Comparison of ENCODE assay signal across 8 cellular contexts in genomic region chr18:48866028-48866733, GRCh38.
A peak's percentile ranks its signal among the peaks of the same experiment; 100 is the strongest.
DNase-seq lines count a peak whose midpoint lies in the region; ATAC-seq and TF ChIP-seq lines count a peak whose summit lies in the region.

No MANE protein-coding gene starts in this region.

- H3K27me3 Mint-ChIP-seq in natural killer cell treated with Interleukin-12 subunit alpha and Interleukin-12 subunit beta and Interleukin-15 and Interleukin-18, amount 100 ng/mL, for 72 hours, result no peaks in the 10 kb centered on the region
- H3K27me3 Mint-ChIP-seq in CD4-positive, alpha-beta memory T cell, result no peaks in the 10 kb centered on the region

- H3K9ac ChIP-seq in mammary epithelial cell (ENCODE audit: insufficient read depth, low read length), result no peak overlapping the region

- no peaks in the 10 kb centered on the region for H3K9me3 ChIP-seq in right lobe of liver
- H3K9me3 ChIP-seq in CD4-positive, alpha-beta memory T cell (ENCODE audit: control insufficient read depth in 1 of 2, low read length in 2 of 2), result no peaks in the 10 kb centered on the region
- no peaks in the 10 kb centered on the region for H3K9me3 ChIP-seq in mammary epithelial cell (replicated peaks; ENCODE audit: insufficient read depth, low read length)

- no CpG with 5 or more reads among the region's 7 CpGs for WGBS in right lobe of liver (ENCODE audit: insufficient coverage, low coverage, low lambda C conversion rate, missing lambda C conversion rate)
- WGBS in mammary epithelial cell (ENCODE audit: low coverage, missing lambda C conversion rate), result 29% methylated on average over 6 of the region's 7 CpGs

- no peaks in the 10 kb centered on the region for H3K79me2 ChIP-seq in mammary epithelial cell (ENCODE audit: insufficient read depth, low read length)

- dilution Hi-C loops in mammary epithelial cell (cut with HindIII; ENCODE audit: low sequenced_read_pairs), result no loop called here

- no peak overlapping the region for H2AFZ ChIP-seq in mammary epithelial cell (ENCODE audit: low read depth, low read length)

- H3K36me3 ChIP-seq in right lobe of liver (peaks cover 0 to 6% (median 0%) of the 10 kb centered on the region in 4 donors), mammary epithelial cell (ENCODE audit: insufficient read depth, low read length) (no peaks in the 10 kb centered on the region)
- no peaks in the 10 kb centered on the region for H3K36me3 ChIP-seq in CD4-positive, alpha-beta memory T cell (ENCODE audit: insufficient read depth, low read length)

- H3K9me3 Mint-ChIP-seq in natural killer cell treated with Interleukin-12 subunit alpha and Interleukin-12 subunit beta and Interleukin-15 and Interleukin-18, amount 100 ng/mL, for 72 hours, result no peaks in the 10 kb centered on the region
- H3K9me3 Mint-ChIP-seq in CD4-positive, alpha-beta memory T cell, result peaks cover 0 to 3% (median 0%) of the 10 kb centered on the region in 8 donors

- no peak for TF ChIP-seq CTCF in cardiac fibroblast (IDR thresholded peaks at IDR 0.05; ENCODE audit: low read depth, low read length)
- TF ChIP-seq CTCF in right lobe of liver (IDR thresholded peaks at IDR 0.05), result no peak
- no peak for TF ChIP-seq CTCF in mammary epithelial cell (conservative IDR thresholded peaks at IDR 0.05 in 1 of 2, IDR thresholded peaks at IDR 0.05 in 1 of 2; ENCODE audit: extremely low read depth in 1 of 2, insufficient read depth in 1 of 2, low read depth in 1 of 2, low read length in 2 of 2)

- H3K27ac ChIP-seq in right lobe of liver (no peak overlapping the region), mammary epithelial cell (ENCODE audit: insufficient read depth, low read depth, low read length) (no peak overlapping the region)
- no peak overlapping the region for H3K27ac ChIP-seq in CD4-positive, alpha-beta memory T cell (ENCODE audit: low read depth, low read length)

- H3K4me3 Mint-ChIP-seq in natural killer cell treated with Interleukin-12 subunit alpha and Interleukin-12 subunit beta and Interleukin-15 and Interleukin-18, amount 100 ng/mL, for 72 hours, result no peak overlapping the region
- H3K4me3 Mint-ChIP-seq in CD4-positive, alpha-beta memory T cell, result no peak overlapping the region

- CTCF ChIA-PET in CD4-positive, alpha-beta memory T cell (lab: Charles Lee; ENCODE audit: partially characterized antibody), result no interaction called here
- CTCF ChIA-PET in mammary epithelial cell (lab: Charles Lee; ENCODE audit: low non-redundant PET), result no interaction called here

- H4K20me1 ChIP-seq in mammary epithelial cell (ENCODE audit: insufficient read depth, low read length), result no peaks in the 10 kb centered on the region

- no peak for TF ChIP-seq POLR2A in right lobe of liver (IDR thresholded peaks at IDR 0.05)

- POLR2A ChIA-PET in CD4-positive, alpha-beta memory T cell (lab: Charles Lee; ENCODE audit: partially characterized antibody), result no interaction called here

- intact Hi-C loops in right lobe of liver (cut with DNase I) (no loop called here), mammary epithelial cell (cut with micrococcal nuclease) (no loop called here)
- intact Hi-C loops in CD4-positive, alpha-beta memory T cell (cut with micrococcal nuclease), result loop anchor here (5.0 kb wide), 2 partner anchors 34 to 36 kb away; no protein-coding TSS in a partner anchor

- H3K36me3 Mint-ChIP-seq in natural killer cell treated with Interleukin-12 subunit alpha and Interleukin-12 subunit beta and Interleukin-15 and Interleukin-18, amount 100 ng/mL, for 72 hours, result no peaks in the 10 kb centered on the region
- no peaks in the 10 kb centered on the region for H3K36me3 Mint-ChIP-seq in CD4-positive, alpha-beta memory T cell

- in situ Hi-C loops in mammary epithelial cell (cut with MboI; ENCODE audit: low sequenced_read_pairs in 2 of 2), result no loop called here

- no TSS peak for BruUV-seq in mammary epithelial cell (replicated peaks; lab: Mats Ljungman, UMichigan)

- H3K4me1 ChIP-seq in right lobe of liver (no peaks in the 10 kb centered on the region), mammary epithelial cell (ENCODE audit: insufficient read depth, low read length) (no peaks in the 10 kb centered on the region)
- H3K4me1 ChIP-seq in CD4-positive, alpha-beta memory T cell (ENCODE audit: insufficient read depth, low read length), result peaks cover 26% of the 10 kb centered on the region

- H3K27me3 ChIP-seq in right lobe of liver, result no peaks in the 10 kb centered on the region
- no peaks in the 10 kb centered on the region for H3K27me3 ChIP-seq in CD4-positive, alpha-beta memory T cell (ENCODE audit: insufficient read depth, low read length)
- H3K27me3 ChIP-seq in mammary epithelial cell (ENCODE audit: insufficient read depth, low read length), result no peaks in the 10 kb centered on the region

- H3K27ac Mint-ChIP-seq in natural killer cell treated with Interleukin-12 subunit alpha and Interleukin-12 subunit beta and Interleukin-15 and Interleukin-18, amount 100 ng/mL, for 72 hours, result no peak overlapping the region
- H3K27ac Mint-ChIP-seq in CD4-positive, alpha-beta memory T cell, result no peak overlapping the region

- H3K4me3 ChIP-seq in cardiac fibroblast (replicated peaks in 1 of 2; ENCODE audit: low read depth in 2 of 2, low read length in 2 of 2), result no peak overlapping the region
- no peak overlapping the region for H3K4me3 ChIP-seq in right lobe of liver
- no peak overlapping the region for H3K4me3 ChIP-seq in CD4-positive, alpha-beta memory T cell (ENCODE audit: low read length in 2 of 2)
- no peak overlapping the region for H3K4me3 ChIP-seq in mammary epithelial cell (replicated peaks in 1 of 3; ENCODE audit: insufficient read depth in 1 of 3, low read depth in 2 of 3, low read length in 3 of 3)

- peaks cover 28 to 35% of the 10 kb centered on the region in 2 donors for H3K4me1 Mint-ChIP-seq in natural killer cell treated with Interleukin-12 subunit alpha and Interleukin-12 subunit beta and Interleukin-15 and Interleukin-18, amount 100 ng/mL, for 72 hours (ENCODE audit: low read depth in 2 of 2)
- H3K4me1 Mint-ChIP-seq in CD4-positive, alpha-beta memory T cell, result peaks cover 11 to 27% (median 17%) of the 10 kb centered on the region in 4 donors

- ATAC-seq in right lobe of liver, result peak; percentile 26 to 54 (median 46)
- ATAC-seq in natural killer cell treated with Interleukin-12 subunit alpha and Interleukin-12 subunit beta and Interleukin-15 and Interleukin-18, amount 100 ng/mL, for 72 hours, result no peak

- H3K4me2 ChIP-seq in mammary epithelial cell (ENCODE audit: insufficient read depth, low read depth, low read length), result no peak overlapping the region

- DNase-seq in AG08396 (ENCODE audit: low spot score), result peak; percentile 82
- DNase-seq in NCI-H1694 treated with DMSO at 0.1 percent for 48 hours (lab: John Stamatoyannopoulos, UW), result peak; percentile 81
- DNase-seq in cardiac fibroblast (ENCODE audit: low read depth in 2 of 2), result peak; percentile 46 to 80
- DNase-seq in right lobe of liver, result no peak
- no peak for DNase-seq in natural killer cell treated with Interleukin-12 subunit alpha and Interleukin-12 subunit beta and Interleukin-15 and Interleukin-18, amount 100 ng/mL, for 72 hours (ENCODE audit: low spot score)
- DNase-seq in LoVo (ENCODE audit: low spot score), result no peak
- DNase-seq in CD4-positive, alpha-beta memory T cell, result no peak
- no peak for DNase-seq in mammary epithelial cell

Comparison
In these comparisons a context has a peak if more than half of its experiments do, and no peak if none do; other contexts are left out.
1. DNase-seq: peak in AG08396 (single experiment), NCI-H1694 treated with DMSO at 0.1 percent for 48 hours (single experiment) and cardiac fibroblast (2 of 2); none in right lobe of liver (0 of 3), natural killer cell treated with Interleukin-12 subunit alpha and Interleukin-12 subunit beta and Interleukin-15 and Interleukin-18, amount 100 ng/mL, for 72 hours (single experiment), LoVo (single experiment), CD4-positive, alpha-beta memory T cell (0 of 5) and mammary epithelial cell (single experiment).
2. ATAC-seq: peak in right lobe of liver (4 of 4); none in natural killer cell treated with Interleukin-12 subunit alpha and Interleukin-12 subunit beta and Interleukin-15 and Interleukin-18, amount 100 ng/mL, for 72 hours (0 of 2).